ENCODE assay signal across 1 cellular context in genomic region chr13:59691501-59692066, GRCh38.
TF ChIP-seq lines count a peak whose summit lies in the region.

No MANE protein-coding gene starts in this region.

TF ChIP-seq in HepG2, 621 proteins besides CTCF, POLR2A, EP300 and RAD21 (continued from another document and continues in another):
- TF ChIP-seq THAP9 (CRISPR knock-in tag; IDR thresholded peaks at IDR 0.05; ENCODE audit: borderline replicate concordance) (no peak), GATAD2A (CRISPR knock-in tag; IDR thresholded peaks at IDR 0.05) (peak; percentile 64), MNT (IDR thresholded peaks at IDR 0.05) (no peak), MIXL1 (CRISPR knock-in tag; IDR thresholded peaks at IDR 0.05) (0 out of 2 replicates have a peak, but pooled peaks have one; percentile 25), ZNF577 (CRISPR knock-in tag; IDR thresholded peaks at IDR 0.05; ENCODE audit: borderline replicate concordance, low read depth) (no peak), HBP1 (CRISPR knock-in tag; IDR thresholded peaks at IDR 0.05; ENCODE audit: low read depth) (no peak), ISL2 (CRISPR knock-in tag; IDR thresholded peaks at IDR 0.05) (0 out of 2 replicates have a peak, but pooled peaks have one; percentile 33), ZNF746 (CRISPR knock-in tag; IDR thresholded peaks at IDR 0.05) (no peak), CBX5 (CRISPR knock-in tag; IDR thresholded peaks at IDR 0.05; ENCODE audit: borderline replicate concordance) (no peak), POLR2G (IDR thresholded peaks at IDR 0.05; ENCODE audit: low read depth, low read length) (no peak), SOX5 (CRISPR knock-in tag; IDR thresholded peaks at IDR 0.05; ENCODE audit: borderline replicate concordance) (peak; percentile 81; the same call in 1 of the 2 replicates), ZNF335 (CRISPR knock-in tag; IDR thresholded peaks at IDR 0.05) (no peak), ZNF205 (CRISPR knock-in tag; IDR thresholded peaks at IDR 0.05) (no peak), GTF3A (CRISPR knock-in tag; conservative IDR thresholded peaks at IDR 0.05) (no peak), STAT5B (CRISPR knock-in tag; IDR thresholded peaks at IDR 0.05) (no peak), ZNF343 (CRISPR knock-in tag; IDR thresholded peaks at IDR 0.05) (no peak), EED (CRISPR knock-in tag; IDR thresholded peaks at IDR 0.05) (no peak), NR1H2 (CRISPR knock-in tag; IDR thresholded peaks at IDR 0.05; ENCODE audit: borderline replicate concordance, low read depth) (no peak), ZBTB10 (CRISPR knock-in tag; IDR thresholded peaks at IDR 0.05; ENCODE audit: borderline replicate concordance) (no peak), USF2 (IDR thresholded peaks at IDR 0.05; ENCODE audit: low read depth, low read length) (no peak), USF2 (CRISPR knock-in tag; IDR thresholded peaks at IDR 0.05; ENCODE audit: borderline replicate concordance) (no peak), ZNF597 (CRISPR knock-in tag; IDR thresholded peaks at IDR 0.05) (no peak), MIER3 (CRISPR knock-in tag; IDR thresholded peaks at IDR 0.05; ENCODE audit: borderline replicate concordance) (no peak), ZNF253 (CRISPR knock-in tag; IDR thresholded peaks at IDR 0.05; ENCODE audit: borderline replicate concordance) (no peak), SRF (IDR thresholded peaks at IDR 0.05; ENCODE audit: low read depth, low read length) (no peak), ZNF598 (CRISPR knock-in tag; IDR thresholded peaks at IDR 0.05; ENCODE audit: borderline replicate concordance) (no peak), GPN1 (CRISPR knock-in tag; IDR thresholded peaks at IDR 0.05; ENCODE audit: borderline replicate concordance) (no peak), MTF1 (CRISPR knock-in tag; IDR thresholded peaks at IDR 0.05) (no peak), RFX3 (CRISPR knock-in tag; IDR thresholded peaks at IDR 0.05) (no peak), IKZF1 (IDR thresholded peaks at IDR 0.05) (no peak), FOXO1 (CRISPR knock-in tag; IDR thresholded peaks at IDR 0.05) (peak; percentile 21; the same call in 1 of the 2 replicates), ETS1 (CRISPR knock-in tag; IDR thresholded peaks at IDR 0.05) (no peak), ZNF446 (CRISPR knock-in tag; IDR thresholded peaks at IDR 0.05) (no peak), ZMYM4 (CRISPR knock-in tag; IDR thresholded peaks at IDR 0.05) (no peak), SMARCC2 (IDR thresholded peaks at IDR 0.05) (no peak), ZBTB33 (CRISPR knock-in tag; IDR thresholded peaks at IDR 0.05) (no peak), ZNF772 (CRISPR knock-in tag; IDR thresholded peaks at IDR 0.05) (no peak), POLR2AphosphoS5 (IDR thresholded peaks at IDR 0.05; ENCODE audit: low read depth, low read length) (no peak), ZNF883 (CRISPR knock-in tag; IDR thresholded peaks at IDR 0.05; ENCODE audit: not compliant biosample characterization) (no peak), ZMAT3 (CRISPR knock-in tag; conservative IDR thresholded peaks at IDR 0.05) (no peak), PREB (CRISPR knock-in tag; IDR thresholded peaks at IDR 0.05) (no peak), SIN3B (IDR thresholded peaks at IDR 0.05; ENCODE audit: low read length) (no peak), KLF13 (CRISPR knock-in tag; IDR thresholded peaks at IDR 0.05) (no peak), ZSCAN30 (CRISPR knock-in tag; IDR thresholded peaks at IDR 0.05) (no peak), ZNF720 (CRISPR knock-in tag; IDR thresholded peaks at IDR 0.05) (no peak), ZBTB42 (CRISPR knock-in tag; IDR thresholded peaks at IDR 0.05) (no peak), FOXC1 (CRISPR knock-in tag; IDR thresholded peaks at IDR 0.05; ENCODE audit: borderline replicate concordance) (no peak), NRL (CRISPR knock-in tag; IDR thresholded peaks at IDR 0.05; ENCODE audit: borderline replicate concordance) (no peak), ZFYVE20 (CRISPR knock-in tag; IDR thresholded peaks at IDR 0.05; ENCODE audit: borderline replicate concordance, low read depth) (no peak), ZNF691 (CRISPR knock-in tag; IDR thresholded peaks at IDR 0.05; ENCODE audit: borderline replicate concordance, low read depth) (no peak), MEIS1 (CRISPR knock-in tag; IDR thresholded peaks at IDR 0.05; ENCODE audit: borderline replicate concordance) (no peak), CAMTA2 (CRISPR knock-in tag; IDR thresholded peaks at IDR 0.05; ENCODE audit: borderline replicate concordance) (no peak)
